In the genomic region with DNA sequence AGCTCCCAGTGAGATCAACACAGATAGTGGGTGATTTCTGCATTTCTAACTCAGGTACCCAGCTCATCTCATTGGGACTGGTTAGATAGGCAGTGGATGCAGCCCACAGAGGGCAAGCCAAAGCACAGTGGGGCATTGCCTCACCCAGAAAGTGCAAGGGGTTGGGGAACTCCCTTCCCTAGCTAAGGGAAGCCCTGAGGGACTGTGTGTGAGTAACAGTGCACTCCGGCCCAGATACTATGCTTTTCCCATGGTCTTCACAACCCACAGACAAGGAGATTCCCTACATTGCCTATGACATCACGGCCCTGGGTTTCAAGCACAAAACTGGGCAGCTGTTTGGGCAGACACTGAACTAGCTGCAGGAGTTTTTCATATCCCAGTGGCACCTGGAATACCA, we compare ENCODE assay signal across 29 cellular contexts.
"Had no signal": no experiment of that assay in that cellular context is flagged by ENCODE, and none has a peak within 500 bp of the region (broad histone marks: within the 10 kb centered on the region; RNA-seq: fewer than 3 reads in every experiment).

No MANE protein-coding gene starts in this region.

- H3K36me3 Mint-ChIP-seq: immature natural killer cell; mesothelial cell of epicardium; naive B cell; natural killer cell; neural progenitor cell; stimulated activated memory B cell treated with anti-CD40 and anti-IgM and Interleukin-4, amounts not matched to agents 10 μg/mL and 1 μg/mL and 100 μg/mL, for 72 hours; type B pancreatic cell had no signal

- H3K9me3 ChIP-seq: lower lobe of right lung, ovary, right atrium auricular region, right lobe of liver had no signal

- H3K9me3 Mint-ChIP-seq: neural progenitor cell had no signal

- DNase-seq: hypothalamus; immature natural killer cell; kidney; left colon; lower lobe of right lung; mesendoderm; naive B cell; natural killer cell; nephron progenitor cell; ovary; right lobe of liver; stimulated activated CD4-positive, alpha-beta T cell treated with anti-CD3 and anti-CD28 coated beads, Interleukin-1b, Interleukin-23, amount 100 ng/mL, for 48 hours; stimulated activated CD4-positive, alpha-beta T cell treated with anti-CD3 and anti-CD28 coated beads, Interleukin-2, amount 100 ng/mL, for 48 hours; stimulated activated CD4-positive, alpha-beta T cell treated with anti-CD3 and anti-CD28 coated beads, Interleukin-4, amount 100 ng/mL, for 4 hours; stimulated activated CD8-positive, alpha-beta memory T cell treated with anti-CD3 and anti-CD28 coated beads, Interleukin-4, amount 100 ng/mL, for 48 hours; stimulated activated naive CD4-positive, alpha-beta T cell treated with Interleukin-2 at 50 U/mL for 16 hours; stimulated activated naive CD8-positive, alpha-beta T cell treated with anti-CD3 and anti-CD28 coated beads, Interleukin-15, amount 100 ng/mL, for 72 hours; substantia nigra; uterus had no signal

- H3K36me3 ChIP-seq: left lung, lower lobe of right lung, neural progenitor cell, ovary, right atrium auricular region, right lobe of liver, tibial nerve had no signal

- H3K27me3 Mint-ChIP-seq: naive B cell; progenitor cell of endocrine pancreas; stimulated activated memory B cell treated with anti-CD40 and anti-IgM and Interleukin-4, amounts not matched to agents 10 μg/mL and 1 μg/mL and 100 μg/mL, for 72 hours; stimulated activated naive CD8-positive, alpha-beta T cell treated with anti-CD3 and anti-CD28 coated beads, Interleukin-15, amount 100 ng/mL, for 72 hours; type B pancreatic cell had no signal

- H3K27ac Mint-ChIP-seq: immature natural killer cell; mesothelial cell of epicardium; naive B cell; natural killer cell; nephron progenitor cell; neural progenitor cell; progenitor cell of endocrine pancreas; stimulated activated memory B cell treated with anti-CD40 and anti-IgM and Interleukin-4, amounts not matched to agents 10 μg/mL and 1 μg/mL and 100 μg/mL, for 72 hours; stimulated activated naive CD8-positive, alpha-beta T cell treated with anti-CD3 and anti-CD28 coated beads, Interleukin-15, amount 100 ng/mL, for 72 hours; type B pancreatic cell had no signal

- H3K4me1 ChIP-seq: left lung, lower lobe of right lung, neural progenitor cell, right atrium auricular region, right lobe of liver, tibial nerve, uterus had no signal

- H3K4me1 Mint-ChIP-seq: immature natural killer cell; mesothelial cell of epicardium; naive B cell; natural killer cell; nephron progenitor cell; neural progenitor cell; stimulated activated memory B cell treated with anti-CD40 and anti-IgM and Interleukin-4, amounts not matched to agents 10 μg/mL and 1 μg/mL and 100 μg/mL, for 72 hours; stimulated activated naive CD8-positive, alpha-beta T cell treated with anti-CD3 and anti-CD28 coated beads, Interleukin-15, amount 100 ng/mL, for 72 hours had no signal

- H3K27me3 ChIP-seq: left lung, neural progenitor cell, ovary, right atrium auricular region, right lobe of liver, tibial nerve, uterus had no signal

- H3K4me3 ChIP-seq: left lung, lower lobe of right lung, neural progenitor cell, ovary, right atrium auricular region, right lobe of liver, smooth muscle cell, tibial nerve, uterus had no signal

- H3K27ac ChIP-seq: left lung, lower lobe of right lung, neural progenitor cell, ovary, right atrium auricular region, right lobe of liver, tibial nerve, uterus had no signal

- H3K4me3 Mint-ChIP-seq: immature natural killer cell; mesothelial cell of epicardium; natural killer cell; nephron progenitor cell; neural progenitor cell; stimulated activated memory B cell treated with anti-CD40 and anti-IgM and Interleukin-4, amounts not matched to agents 10 μg/mL and 1 μg/mL and 100 μg/mL, for 72 hours; stimulated activated naive CD8-positive, alpha-beta T cell treated with anti-CD3 and anti-CD28 coated beads, Interleukin-15, amount 100 ng/mL, for 72 hours; type B pancreatic cell had no signal

- FAIRE-seq: islet of Langerhans, kidney had no signal

- ATAC-seq: left colon; left lung; lower lobe of right lung; natural killer cell; right lobe of liver; stimulated activated memory B cell treated with anti-CD40 and anti-IgM and Interleukin-4, amounts not matched to agents 10 μg/mL and 1 μg/mL and 100 μg/mL, for 72 hours; stimulated activated naive CD8-positive, alpha-beta T cell treated with anti-CD3 and anti-CD28 coated beads, Interleukin-15, amount 100 ng/mL, for 72 hours had no signal
